ENCODE assay signal across 22 cellular contexts in the genomic region with DNA sequence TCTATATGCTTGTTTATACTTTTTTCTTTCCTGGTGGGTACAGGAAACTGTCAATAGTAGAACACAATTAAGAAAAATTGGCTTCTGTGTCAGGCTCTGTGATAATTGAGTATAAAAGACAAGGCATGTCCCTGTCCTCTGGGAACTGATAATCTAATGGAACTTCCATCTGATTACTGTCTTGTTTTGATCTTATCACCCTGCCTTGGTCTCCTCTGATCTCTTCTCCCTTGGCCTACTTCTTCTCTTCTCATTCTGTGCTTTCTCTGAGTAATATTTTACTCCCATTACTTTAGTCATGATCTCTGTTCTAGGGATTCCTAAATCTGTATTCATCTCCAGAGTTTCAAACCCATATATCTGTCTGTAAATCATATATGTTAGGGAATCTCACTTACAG.
"Had no signal": no experiment of that assay in that cellular context is flagged by ENCODE, and none has a peak within 500 bp of the region (broad histone marks: within the 10 kb centered on the region; RNA-seq: fewer than 3 reads in every experiment).

No MANE protein-coding gene starts in this region.

- H3K9me3 ChIP-seq: SJSA1, SK-N-SH had no signal

- DNase-seq: IMR-90, Kasumi-1, MM.1S, NCI-H1092 treated with DMSO at 0.1 percent for 48 hours, NCI-H1436, NCI-H187, NCI-H2029, NCI-H2081 treated with DMSO at 0.1 percent for 48 hours, NCI-H2171, NCI-H226, NCI-H446, NCI-H510A, NCI-H524 treated with DMSO at 0.1 percent for 48 hours, NCI-H69, NCI-H774, Right ventricle myocardium superior, RPMI8226, SIG-M5, SK-N-SH, SW 1271 had no signal

- ATAC-seq: HepG2 had no signal
